ENCODE assay signal across 25 cellular contexts in genomic region chr5:80597500-80597899, GRCh38. TPM values are rescaled to one million over a fixed set of nuclear protein-coding genes. Genes with fewer than 3 reads are reported as not detected.
"Had no signal": no experiment of that assay in that cellular context is flagged by ENCODE, and none has a peak within 500 bp of the region (broad histone marks: within the 10 kb centered on the region; RNA-seq: fewer than 3 reads in every experiment).

No MANE protein-coding gene starts in this region.

- H3K4me2 ChIP-seq: KMS-11, SK-N-SH had no signal

- ATAC-seq: T-cell had no signal

- H3K27ac ChIP-seq: HL-60, KMS-11, RWPE1 had no signal

- FAIRE-seq: HTR-8/SVneo, RCC 7860 had no signal

- H3K9me2 ChIP-seq: SK-N-SH had no signal

- H3K9me3 ChIP-seq: SK-N-SH had no signal

- H3K9ac ChIP-seq: KMS-11, SK-N-SH had no signal

- DNase-seq: Kasumi-1, MV-4-11, NCI-H1048, NCI-H1105, NCI-H1417, NCI-H1436 treated with DMSO at 0.1 percent for 48 hours, NCI-H1694, NCI-H187 treated with DMSO at 0.1 percent for 48 hours, NCI-H2081, NCI-H2107, NCI-H2227 treated with DMSO at 0.1 percent for 48 hours, NCI-H524, NCI-H526 treated with DMSO at 0.1 percent for 48 hours, NCI-H774, SHP77, SK-N-SH, SW 1271, T-cell had no signal

RNA-seq across cellular contexts. Expression of gene ANKRD34B, which starts 27.4 kb away (rescaled TPM):
- total RNA-seq: M059J, NCI-H460, T-cell had no signal
- polyA plus RNA-seq: SK-N-SH had no signal
